Comparison of ENCODE assay signal across 36 cellular contexts in genomic region chr20:10962937-10963336, GRCh38.
"Had no signal": no experiment of that assay in that cellular context is flagged by ENCODE, and none has a peak within 500 bp of the region (broad histone marks: within the 10 kb centered on the region; RNA-seq: fewer than 3 reads in every experiment).

No MANE protein-coding gene starts in this region.

- H3K36me3 ChIP-seq: adrenal gland, breast epithelium, MG63, Peyer's patch, SJSA1 had no signal

- H3K4me3 Mint-ChIP-seq: activated CD4-positive, alpha-beta T cell treated with anti-CD3 and anti-CD28 coated beads for 36 hours; activated CD4-positive, alpha-beta T cell treated with anti-CD3 and anti-CD28 coated beads, Interleukin-2, amount 10 ng/mL, durations not matched to agents 7 days and 5 days; activated CD8-positive, alpha-beta T cell treated with anti-CD3 and anti-CD28 coated beads, Interleukin-2, amount 10 ng/mL, durations not matched to agents 7 days and 5 days; activated T-cell treated with anti-CD3 and anti-CD28 coated beads, Interleukin-2, amount 50 U/mL, for 24 hours; T-helper 1 cell treated with Interleukin-12 subunit alpha and Interleukin-12 subunit beta and Interleukin-4 antibody, amounts not matched to agents 30 μg/mL and 1 μg/mL, for 36 hours; T-helper 2 cell treated with Interferon-gamma antibody and Interleukin-4, amounts not matched to agents 5 μg/mL and 100 μg/mL, for 36 hours; WTC11 had no signal

- H3K4me1 ChIP-seq: adrenal gland, body of pancreas, breast epithelium had no signal

- H3K27ac Mint-ChIP-seq: activated CD4-positive, alpha-beta T cell treated with anti-CD3 and anti-CD28 coated beads for 36 hours; activated CD4-positive, alpha-beta T cell treated with anti-CD3 and anti-CD28 coated beads, Interleukin-2, amount 10 ng/mL, durations not matched to agents 7 days and 5 days; activated CD8-positive, alpha-beta T cell treated with anti-CD3 and anti-CD28 coated beads, Interleukin-2, amount 10 ng/mL, durations not matched to agents 7 days and 5 days; activated naive CD4-positive, alpha-beta T cell treated with anti-CD3 and anti-CD28 coated beads, Interleukin-2, amount 50 U/mL, for 72 hours; activated T-cell treated with anti-CD3 and anti-CD28 coated beads, Interleukin-2, amount 50 U/mL, for 24 hours; activated T-helper 2 cell treated with anti-CD3 and anti-CD28 coated beads, Interferon-gamma antibody, Interleukin-2, Interleukin-4, amounts not matched to agents 10 μg/mL and 5 μg/mL and 100 μg/mL, durations not matched to agents 14 hours and 24 hours and 36 hours; T-helper 1 cell treated with Interleukin-12 subunit alpha and Interleukin-12 subunit beta and Interleukin-4 antibody, amounts not matched to agents 30 μg/mL and 1 μg/mL, for 36 hours; T-helper 2 cell treated with Interferon-gamma antibody and Interleukin-4, amounts not matched to agents 5 μg/mL and 100 μg/mL, for 36 hours; WTC11 had no signal

- DNase-seq: activated CD4-positive, alpha-beta T cell treated with anti-CD3 and anti-CD28 coated beads for 36 hours; activated CD4-positive, alpha-beta T cell treated with anti-CD3 and anti-CD28 coated beads, Interleukin-2, amount 10 ng/mL, durations not matched to agents 7 days and 5 days; activated CD4-positive, alpha-beta T cell treated with anti-CD3 and anti-CD28 coated beads, Interleukin-2, amount 50 U/mL, for 48 hours; activated CD8-positive, alpha-beta T cell treated with anti-CD3 and anti-CD28 coated beads, Interleukin-2, amount 10 ng/mL, durations not matched to agents 7 days and 5 days; activated gamma-delta T cell; activated naive CD4-positive, alpha-beta T cell treated with Interleukin-2 at 50 U/mL for 16 hours; activated T-cell treated with anti-CD3 and anti-CD28 coated beads, Interleukin-2, amount 50 U/mL, for 24 hours; adrenal gland; body of pancreas; caudate nucleus; MG63; NCI-H1048; NCI-H1105 treated with DMSO at 0.1 percent for 48 hours; NCI-H1436 treated with DMSO at 0.1 percent for 48 hours; NCI-H1694 treated with DMSO at 0.1 percent for 48 hours; NCI-H2029; NCI-H2171; NCI-H510A; NCI-H526; NCI-H748 treated with DMSO at 0.1 percent for 48 hours; NK-92 treated with Interleukin-12 subunit alpha and Interleukin-12 subunit beta, amount 100 ng/mL, for 24 hours; PC-3; Peyer's patch; RPMI8226; SHP77 treated with DMSO at 0.1 percent for 48 hours; SK-N-SH had no signal

- H3K4me2 ChIP-seq: SK-N-SH had no signal

- H3K4me3 ChIP-seq: adrenal gland, body of pancreas, breast epithelium, MG63, Peyer's patch, SJSA1 had no signal

- H3K27ac ChIP-seq: adrenal gland, body of pancreas, breast epithelium, Peyer's patch, SJSA1 had no signal

- FAIRE-seq: astrocyte, TTC549 had no signal

- H3K9me3 Mint-ChIP-seq: activated CD4-positive, alpha-beta T cell treated with anti-CD3 and anti-CD28 coated beads, Interleukin-2, amount 10 ng/mL, durations not matched to agents 7 days and 5 days; activated T-helper 2 cell treated with anti-CD3 and anti-CD28 coated beads, Interferon-gamma antibody, Interleukin-2, Interleukin-4, amounts not matched to agents 10 μg/mL and 5 μg/mL and 100 μg/mL, durations not matched to agents 14 hours and 24 hours and 36 hours; T-helper 1 cell treated with Interleukin-12 subunit alpha and Interleukin-12 subunit beta and Interleukin-4 antibody, amounts not matched to agents 30 μg/mL and 1 μg/mL, for 36 hours had no signal

- H3K9ac ChIP-seq: SK-N-SH had no signal

- ATAC-seq: activated CD4-positive, alpha-beta T cell treated with anti-CD3 and anti-CD28 coated beads for 36 hours; activated CD4-positive, CD25-positive, alpha-beta regulatory T cell treated with anti-CD3 and anti-CD28 coated beads, Interleukin-2, amount 50 U/mL, for 24 hours; activated CD8-positive, alpha-beta T cell treated with anti-CD3 and anti-CD28 coated beads, Interleukin-2, amount 10 ng/mL, durations not matched to agents 7 days and 5 days; activated naive CD4-positive, alpha-beta T cell treated with anti-CD3 and anti-CD28 coated beads, Interleukin-2, amount 50 U/mL, for 72 hours; body of pancreas; PC-3; WTC11 had no signal

- H3K4me1 Mint-ChIP-seq: activated CD4-positive, alpha-beta T cell treated with anti-CD3 and anti-CD28 coated beads for 36 hours; activated CD4-positive, alpha-beta T cell treated with anti-CD3 and anti-CD28 coated beads, Interleukin-2, amount 10 ng/mL, durations not matched to agents 7 days and 5 days; WTC11 had no signal

- H3K36me3 Mint-ChIP-seq: activated naive CD4-positive, alpha-beta T cell treated with anti-CD3 and anti-CD28 coated beads, Interleukin-2, amount 50 U/mL, for 72 hours; WTC11 had no signal

- H3K27me3 Mint-ChIP-seq: activated CD4-positive, alpha-beta T cell treated with anti-CD3 and anti-CD28 coated beads for 36 hours; activated CD4-positive, alpha-beta T cell treated with anti-CD3 and anti-CD28 coated beads, Interleukin-2, amount 10 ng/mL, durations not matched to agents 7 days and 5 days; activated T-cell treated with anti-CD3 and anti-CD28 coated beads, Interleukin-2, amount 50 U/mL, for 24 hours had no signal

- H3K27me3 ChIP-seq: adrenal gland, body of pancreas, breast epithelium, MG63, Peyer's patch, SJSA1 had no signal

- H3K9me3 ChIP-seq: adrenal gland, body of pancreas, breast epithelium, MG63, Peyer's patch, SJSA1, SK-N-SH had no signal
